1 cellular context compared by ENCODE assay signal in the genomic region with DNA sequence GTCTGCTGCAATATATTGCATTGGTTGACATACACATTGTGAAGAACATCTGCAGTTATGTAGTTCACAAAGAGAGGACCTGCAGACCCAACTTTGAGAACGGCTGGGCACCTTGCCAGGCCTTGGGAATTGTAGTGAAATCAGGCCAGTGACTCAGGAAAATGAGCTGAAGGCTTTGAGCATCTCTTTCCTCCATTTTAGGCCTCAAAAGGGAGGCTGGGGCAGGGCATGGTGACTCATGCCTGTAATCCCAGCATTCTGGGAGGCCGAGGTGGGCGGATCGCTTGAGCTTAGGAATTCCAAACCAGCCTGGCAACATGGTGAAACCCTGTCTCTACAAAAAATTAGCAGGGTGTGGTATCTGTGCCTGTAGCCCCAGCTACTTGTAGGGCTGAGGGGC.
TF ChIP-seq lines count a peak whose summit lies in the region.

No MANE protein-coding gene starts in this region.

TF ChIP-seq in GM12878, 131 proteins besides CTCF, POLR2A, EP300 and RAD21 (continued from another document):
- TF ChIP-seq POU2F2 (IDR thresholded peaks at IDR 0.05; ENCODE audit: borderline replicate concordance, low read depth, low read length) = no peak
- no peak for TF ChIP-seq MTA2 (IDR thresholded peaks at IDR 0.05; ENCODE audit: low read depth)
- TF ChIP-seq ZNF207 (IDR thresholded peaks at IDR 0.05; ENCODE audit: borderline replicate concordance) = no peak
- TF ChIP-seq SP1 (IDR thresholded peaks at IDR 0.05; ENCODE audit: low read depth, low read length) = no peak
- no peak for TF ChIP-seq MXI1 (IDR thresholded peaks at IDR 0.05; ENCODE audit: low read depth, low read length)
- TF ChIP-seq NFXL1 (IDR thresholded peaks at IDR 0.05; ENCODE audit: borderline replicate concordance) = no peak
